Comparison of ENCODE assay signal across 15 cellular contexts in the genomic region with DNA sequence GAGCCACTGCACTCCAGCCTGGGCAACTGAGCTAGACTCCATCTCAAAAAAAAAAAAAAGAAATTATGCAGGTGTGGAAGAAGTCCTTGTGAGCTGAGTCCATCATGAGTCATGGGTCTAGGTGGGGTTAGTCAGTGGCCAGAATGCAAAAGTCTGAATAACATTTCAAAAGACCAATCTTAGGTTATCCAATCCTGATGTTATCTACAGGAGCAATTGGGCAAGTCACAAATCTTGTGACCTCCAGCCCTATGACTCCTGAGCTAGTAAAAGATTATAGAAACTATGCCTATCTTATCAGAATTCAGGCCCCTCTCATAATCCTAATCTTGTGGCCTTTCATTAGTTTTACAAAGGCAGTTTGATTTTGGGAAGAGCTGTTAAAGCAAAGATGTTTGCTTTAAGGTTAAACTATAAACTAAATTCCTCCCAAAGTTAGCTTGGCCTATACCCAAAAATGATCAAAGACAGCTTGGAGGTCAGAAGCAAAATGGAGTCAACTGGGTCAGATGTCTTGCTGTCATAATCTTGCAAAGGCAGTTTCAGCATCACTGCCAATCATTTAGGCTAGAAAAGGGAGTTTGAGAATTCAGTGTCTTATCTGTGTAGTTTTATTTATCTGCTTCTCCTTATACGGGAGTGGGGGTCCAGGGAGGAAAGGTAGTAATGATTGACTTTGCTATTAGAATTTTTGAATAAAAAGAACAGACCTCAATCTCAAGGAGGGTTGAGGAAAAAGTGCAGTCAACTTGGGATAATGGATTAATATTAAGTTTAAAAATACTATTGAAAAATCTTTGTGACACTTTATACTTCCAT.
A peak's percentile ranks its signal among the peaks of the same experiment; 100 is the strongest.
DNase-seq lines count a peak whose midpoint lies in the region; ATAC-seq and FAIRE-seq lines count a peak whose summit lies in the region.
"Had no signal": no experiment of that assay in that cellular context is flagged by ENCODE, and none has a peak within 500 bp of the region (broad histone marks: within the 10 kb centered on the region; RNA-seq: fewer than 3 reads in every experiment).

No MANE protein-coding gene starts in this region.

- WGBS in small intestine, 3 donors = 0 to 55% (median 9%) methylated on average over 1 of the region's 1 CpG

- peak; percentile 53 for DNase-seq in LoVo (ENCODE audit: low spot score)
- peak; percentile 58 for DNase-seq in amniotic epithelial cell (ENCODE audit: low read depth)
- peak; percentile 90 for DNase-seq in kidney tubule cell (ENCODE audit: low spot score)
- peak; percentile 61 for DNase-seq in small intestine
- DNase-seq in DMS79 treated with DMSO at 0.1 percent for 48 hours (lab: John Stamatoyannopoulos, UW) = no peak
- DNase-seq in H4 (ENCODE audit: low spot score) = no peak
- DNase-seq: activated CD4-positive, alpha-beta T cell treated with anti-CD3 and anti-CD28 coated beads for 36 hours; activated effector memory CD4-positive, alpha-beta T cell treated with Interleukin-2 at 50 U/mL for 16 hours; caudate nucleus; glutamatergic neuron; posterior cingulate gyrus; stimulated activated CD4-positive, alpha-beta T cell treated with anti-CD3 and anti-CD28 coated beads, Interleukin-2, amount 100 ng/mL, for 48 hours; stimulated activated naive CD8-positive, alpha-beta T cell treated with anti-CD3 and anti-CD28 coated beads, Interleukin-15, amount 100 ng/mL, for 72 hours had no signal

- H3K4me3 ChIP-seq in small intestine (ENCODE audit: low read depth in 1 of 2, low read length in 2 of 2) = no peak overlapping the region

- H3K27me3 ChIP-seq in small intestine (ENCODE audit: control insufficient read depth in 2 of 2, insufficient read depth in 2 of 2, low read length in 2 of 2) = no peaks in the 10 kb centered on the region

- no peak overlapping the region for H3K27ac ChIP-seq in small intestine (ENCODE audit: low read depth in 1 of 2, low read length in 1 of 2)

- H3K36me3 ChIP-seq in small intestine (ENCODE audit: control insufficient read depth in 2 of 2, insufficient read depth in 2 of 2, low read length in 2 of 2) = no peaks in the 10 kb centered on the region

- H3K4me1 ChIP-seq in small intestine (ENCODE audit: control insufficient read depth in 2 of 2, insufficient read depth in 1 of 2, low read depth in 1 of 2, low read length in 1 of 2) = no peaks in the 10 kb centered on the region

- no peak for ATAC-seq in HG02642 (IDR thresholded peaks at IDR 0.05; ENCODE audit: poor library complexity, unreplicated experiment)
- ATAC-seq: activated CD4-positive, alpha-beta T cell treated with anti-CD3 and anti-CD28 coated beads for 36 hours; stimulated activated naive CD8-positive, alpha-beta T cell treated with anti-CD3 and anti-CD28 coated beads, Interleukin-15, amount 100 ng/mL, for 72 hours had no signal

- FAIRE-seq in small intestine (lab: Jason Lieb, UNC) = no peak
- FAIRE-seq: HTR-8/SVneo had no signal

- H3K9me3 ChIP-seq in small intestine (ENCODE audit: control insufficient read depth, low read depth) = no peaks in the 10 kb centered on the region

Comparison
In these comparisons a context has a peak if more than half of its experiments do, and no peak if none do; other contexts are left out.
1. DNase-seq: peak in LoVo (single experiment), amniotic epithelial cell (single experiment), kidney tubule cell (single experiment) and small intestine (single experiment); none in DMS79 treated with DMSO at 0.1 percent for 48 hours (single experiment) and H4 (single experiment).